ENCODE assay signal across 11 cellular contexts in genomic region chr11:35945137-35945518, GRCh38. TPM values are rescaled to one million over a fixed set of nuclear protein-coding genes. Genes with fewer than 3 reads are reported as not detected.
DNase-seq lines count a peak whose midpoint lies in the region; ATAC-seq and TF ChIP-seq lines count a peak whose summit lies in the region.
"Had no signal": no experiment of that assay in that cellular context is flagged by ENCODE, and none has a peak within 500 bp of the region (broad histone marks: within the 10 kb centered on the region; RNA-seq: fewer than 3 reads in every experiment).

No MANE protein-coding gene starts in this region.

- H3K9me2 ChIP-seq in OCI-LY7 (ENCODE audit: insufficient read depth, low read length): no peaks in the 10 kb centered on the region

- H3K79me2 ChIP-seq in OCI-LY7 (ENCODE audit: insufficient read depth, low read depth, low read length): no peaks in the 10 kb centered on the region

- no peak overlapping the region for H3K4me2 ChIP-seq in OCI-LY7 (ENCODE audit: low read length)

- peaks cover 6 to 18% (median 18%) of the 10 kb centered on the region in 3 donors for H3K27me3 Mint-ChIP-seq in CD14-positive monocyte (ENCODE audit: low read depth in 3 of 3)
- H3K27me3 Mint-ChIP-seq in dendritic cell treated with granulocyte-macrophage colony-stimulating factor and Interleukin-4, amounts not matched to agents 40 ng/mL and 50 ng/mL, for 4 days: peaks cover 24% of the 10 kb centered on the region

- DNase-seq in CD14-positive monocyte (ENCODE audit: low spot score) (no peak), NCI-H146 treated with DMSO at 0.1 percent for 48 hours (lab: John Stamatoyannopoulos, UW; ENCODE audit: unreplicated experiment) (peak; percentile 66), NCI-H2107 (lab: John Stamatoyannopoulos, UW) (no peak), OCI-LY7 (ENCODE audit: low spot score) (no peak)
- DNase-seq in stimulated activated CD4-positive, alpha-beta T cell treated with anti-CD3 and anti-CD28 coated beads, Interleukin-4, amount 100 ng/mL, for 24 hours: no peak
- DNase-seq: activated gamma-delta T cell, mucosa of descending colon, NCI-H774 had no signal

- H3K4me3 ChIP-seq in neuron (ENCODE audit: low read length) (peak overlapping the region; percentile 73), OCI-LY7 (ENCODE audit: low read depth, low read length, poor library complexity, severe bottlenecking) (no peak overlapping the region)

- H3K27ac ChIP-seq in OCI-LY7 (ENCODE audit: low read depth, low read length, poor library complexity, severe bottlenecking): no peak overlapping the region

- H3K9me3 ChIP-seq in neuron (ENCODE audit: low read length) (peaks cover 4% of the 10 kb centered on the region), OCI-LY7 (ENCODE audit: low read length) (no peaks in the 10 kb centered on the region)
- H3K9me3 ChIP-seq: mucosa of descending colon had no signal

- peak overlapping the region; percentile 95 to 96 for H3K4me3 Mint-ChIP-seq in CD14-positive monocyte
- peak overlapping the region; percentile 85 for H3K4me3 Mint-ChIP-seq in dendritic cell treated with granulocyte-macrophage colony-stimulating factor and Interleukin-4, amounts not matched to agents 40 ng/mL and 50 ng/mL, for 4 days

- TF ChIP-seq CTCF in CD14-positive monocyte (IDR thresholded peaks at IDR 0.05) (no peak), OCI-LY7 (conservative IDR thresholded peaks at IDR 0.05; ENCODE audit: low read length) (no peak)

- intact Hi-C loops in CD14-positive monocyte (cut with micrococcal nuclease) (loop anchor here in 1 of 2 donors (10.0 kb wide), 1 partner anchor 550 kb away; no protein-coding TSS in a partner anchor), OCI-LY7 (cut with micrococcal nuclease; ENCODE audit: unreplicated experiment) (no loop called here)
- intact Hi-C loops in dendritic cell treated with granulocyte-macrophage colony-stimulating factor and Interleukin-4, amounts not matched to agents 40 ng/mL and 50 ng/mL, for 4 days (cut with micrococcal nuclease): no loop called here

- no peaks in the 10 kb centered on the region for H3K27me3 ChIP-seq in neuron (ENCODE audit: insufficient read depth, low read length)

- CTCF ChIA-PET in OCI-LY7 (lab: Charles Lee; ENCODE audit: unreplicated experiment): no interaction called here

- H2AFZ ChIP-seq in neuron (ENCODE audit: low read depth, low read length): no peak overlapping the region
- H2AFZ ChIP-seq in OCI-LY7 (ENCODE audit: low read length): no peak overlapping the region

- no peak overlapping the region for H3K27ac Mint-ChIP-seq in CD14-positive monocyte
- no peak overlapping the region for H3K27ac Mint-ChIP-seq in dendritic cell treated with granulocyte-macrophage colony-stimulating factor and Interleukin-4, amounts not matched to agents 40 ng/mL and 50 ng/mL, for 4 days

- H3K9me3 Mint-ChIP-seq in CD14-positive monocyte: no peaks in the 10 kb centered on the region
- no peaks in the 10 kb centered on the region for H3K9me3 Mint-ChIP-seq in dendritic cell treated with granulocyte-macrophage colony-stimulating factor and Interleukin-4, amounts not matched to agents 40 ng/mL and 50 ng/mL, for 4 days

- H3K36me3 Mint-ChIP-seq in CD14-positive monocyte: peaks cover 1 to 4% of the 10 kb centered on the region in 2 donors
- no peaks in the 10 kb centered on the region for H3K36me3 Mint-ChIP-seq in dendritic cell treated with granulocyte-macrophage colony-stimulating factor and Interleukin-4, amounts not matched to agents 40 ng/mL and 50 ng/mL, for 4 days (ENCODE audit: low read depth)

- POLR2A ChIA-PET in OCI-LY7 (lab: Charles Lee): no interaction called here

- no peak for ATAC-seq in HG03378 (IDR thresholded peaks at IDR 0.05; ENCODE audit: unreplicated experiment)

- H3K36me3 ChIP-seq in neuron (ENCODE audit: insufficient read depth, low read length) (no peaks in the 10 kb centered on the region), OCI-LY7 (ENCODE audit: insufficient read depth, low read length) (no peaks in the 10 kb centered on the region)

- no TSS peak for BruUV-seq in OCI-LY7 (replicated peaks; lab: Mats Ljungman, UMichigan)

- H3K4me1 Mint-ChIP-seq in CD14-positive monocyte: peaks cover 51% of the 10 kb centered on the region
- peaks cover 32% of the 10 kb centered on the region for H3K4me1 Mint-ChIP-seq in dendritic cell treated with granulocyte-macrophage colony-stimulating factor and Interleukin-4, amounts not matched to agents 40 ng/mL and 50 ng/mL, for 4 days (ENCODE audit: low read depth)

- no peaks in the 10 kb centered on the region for H4K20me1 ChIP-seq in OCI-LY7 (ENCODE audit: insufficient read depth, low read length)

- H3K4me1 ChIP-seq in neuron (ENCODE audit: insufficient read depth, low read length) (peaks cover 29% of the 10 kb centered on the region), OCI-LY7 (ENCODE audit: insufficient read depth, low read length, poor library complexity, severe bottlenecking) (no peaks in the 10 kb centered on the region)

RNA-seq across cellular contexts. Expression of gene LDLRAD3, which starts 1.3 kb away (rescaled TPM):
- polyA plus RNA-seq in CD14-positive monocyte: 10 to 100 TPM; 10.4 to 14.1 TPM
- total RNA-seq in OCI-LY7 (2014; rRNA removed; shearing (Covaris generic)): not detected in 2 replicates
- not detected in 2 replicates for total RNA-seq in OCI-LY7 (2022)
